Comparison of ENCODE assay signal across 23 cellular contexts in genomic region chr5:143044265-143044664, GRCh38.
"Had no signal": no experiment of that assay in that cellular context is flagged by ENCODE, and none has a peak within 500 bp of the region (broad histone marks: within the 10 kb centered on the region; RNA-seq: fewer than 3 reads in every experiment).

No MANE protein-coding gene starts in this region.

- H3K27me3 ChIP-seq: brain microvascular endothelial cell, esophagus muscularis mucosa, heart right ventricle, right lobe of liver had no signal

- H3K27ac ChIP-seq: brain microvascular endothelial cell, parathyroid adenoma, right lobe of liver had no signal

- ATAC-seq: activated CD4-positive, CD25-positive, alpha-beta regulatory T cell treated with anti-CD3 and anti-CD28 coated beads, Interleukin-2, amount 50 U/mL, for 24 hours; activated CD8-positive, alpha-beta memory T cell treated with anti-CD3 and anti-CD28 coated beads, Interleukin-2, amount 10 ng/mL, durations not matched to agents 7 days and 5 days; activated CD8-positive, alpha-beta T cell treated with anti-CD3 and anti-CD28 coated beads for 36 hours; effector memory CD8-positive, alpha-beta T cell; heart right ventricle; left cardiac atrium had no signal

- H3K9me3 ChIP-seq: esophagus muscularis mucosa, heart right ventricle, right lobe of liver had no signal

- H3K4me1 ChIP-seq: right lobe of liver had no signal

- H3K9me3 Mint-ChIP-seq: activated CD4-positive, alpha-beta T cell treated with anti-CD3 and anti-CD28 coated beads, Interleukin-2, amount 10 ng/mL, durations not matched to agents 24 days and 14 days; activated CD8-positive, alpha-beta T cell treated with anti-CD3 and anti-CD28 coated beads for 36 hours; activated naive CD4-positive, alpha-beta T cell treated with anti-CD3 and anti-CD28 coated beads, Interleukin-2, amount 50 U/mL, for 24 hours; effector memory CD8-positive, alpha-beta T cell; nephron progenitor cell; T-helper 1 cell treated with Interleukin-12 subunit alpha and Interleukin-12 subunit beta and Interleukin-4 antibody, amounts not matched to agents 30 μg/mL and 1 μg/mL, for 36 hours had no signal

- H3K4me2 ChIP-seq: smooth muscle cell had no signal

- H3K4me3 ChIP-seq: esophagus muscularis mucosa, heart right ventricle, right lobe of liver, smooth muscle cell had no signal

- H2AFZ ChIP-seq: parathyroid adenoma had no signal

- H3K9ac ChIP-seq: parathyroid adenoma had no signal

- H3K36me3 ChIP-seq: brain microvascular endothelial cell, right lobe of liver had no signal

- H3K27me3 Mint-ChIP-seq: activated CD4-positive, alpha-beta T cell treated with anti-CD3 and anti-CD28 coated beads, Interleukin-2, amount 10 ng/mL, durations not matched to agents 24 days and 14 days; activated CD8-positive, alpha-beta memory T cell treated with anti-CD3 and anti-CD28 coated beads, Interleukin-2, amount 10 ng/mL, durations not matched to agents 7 days and 5 days; activated CD8-positive, alpha-beta T cell treated with anti-CD3 and anti-CD28 coated beads for 36 hours; activated naive CD4-positive, alpha-beta T cell treated with anti-CD3 and anti-CD28 coated beads, Interleukin-2, amount 50 U/mL, for 24 hours; effector memory CD8-positive, alpha-beta T cell had no signal

- H3K27ac Mint-ChIP-seq: activated CD4-positive, alpha-beta T cell treated with anti-CD3 and anti-CD28 coated beads, Interleukin-2, amount 10 ng/mL, durations not matched to agents 24 days and 14 days; activated CD8-positive, alpha-beta memory T cell treated with anti-CD3 and anti-CD28 coated beads, Interleukin-2, amount 10 ng/mL, durations not matched to agents 7 days and 5 days; activated CD8-positive, alpha-beta T cell treated with anti-CD3 and anti-CD28 coated beads for 36 hours; nephron progenitor cell; T-helper 1 cell treated with Interleukin-12 subunit alpha and Interleukin-12 subunit beta and Interleukin-4 antibody, amounts not matched to agents 30 μg/mL and 1 μg/mL, for 36 hours had no signal

- H3K79me2 ChIP-seq: parathyroid adenoma had no signal

- H3K4me3 Mint-ChIP-seq: activated CD4-positive, alpha-beta T cell treated with anti-CD3 and anti-CD28 coated beads, Interleukin-2, amount 10 ng/mL, durations not matched to agents 24 days and 14 days; activated CD8-positive, alpha-beta memory T cell treated with anti-CD3 and anti-CD28 coated beads, Interleukin-2, amount 10 ng/mL, durations not matched to agents 7 days and 5 days; activated CD8-positive, alpha-beta T cell treated with anti-CD3 and anti-CD28 coated beads for 36 hours; activated naive CD4-positive, alpha-beta T cell treated with anti-CD3 and anti-CD28 coated beads, Interleukin-2, amount 50 U/mL, for 24 hours; effector memory CD8-positive, alpha-beta T cell; nephron progenitor cell; T-helper 1 cell treated with Interleukin-12 subunit alpha and Interleukin-12 subunit beta and Interleukin-4 antibody, amounts not matched to agents 30 μg/mL and 1 μg/mL, for 36 hours had no signal

- DNase-seq: activated CD4-positive, alpha-beta T cell treated with anti-CD3 and anti-CD28 coated beads, Interleukin-2, amount 10 ng/mL, durations not matched to agents 24 days and 14 days; activated CD8-positive, alpha-beta memory T cell treated with anti-CD3 and anti-CD28 coated beads, Interleukin-2, amount 10 ng/mL, durations not matched to agents 7 days and 5 days; activated CD8-positive, alpha-beta T cell treated with anti-CD3 and anti-CD28 coated beads for 36 hours; activated gamma-delta T cell treated with Interleukin-2 at 50 U/mL for 16 hours; brain microvascular endothelial cell; central memory CD4-positive, alpha-beta T cell; effector memory CD8-positive, alpha-beta T cell; heart right ventricle; islet precursor cell; left cardiac atrium; mesenchymal stem cell; nephron progenitor cell; nucleus accumbens; right lobe of liver; stimulated activated CD4-positive, alpha-beta T cell treated with anti-CD3 and anti-CD28 coated beads, Interleukin-15, amount 100 ng/mL, for 24 hours; stimulated activated naive CD4-positive, alpha-beta T cell; T1000 had no signal
